In the genomic region with DNA sequence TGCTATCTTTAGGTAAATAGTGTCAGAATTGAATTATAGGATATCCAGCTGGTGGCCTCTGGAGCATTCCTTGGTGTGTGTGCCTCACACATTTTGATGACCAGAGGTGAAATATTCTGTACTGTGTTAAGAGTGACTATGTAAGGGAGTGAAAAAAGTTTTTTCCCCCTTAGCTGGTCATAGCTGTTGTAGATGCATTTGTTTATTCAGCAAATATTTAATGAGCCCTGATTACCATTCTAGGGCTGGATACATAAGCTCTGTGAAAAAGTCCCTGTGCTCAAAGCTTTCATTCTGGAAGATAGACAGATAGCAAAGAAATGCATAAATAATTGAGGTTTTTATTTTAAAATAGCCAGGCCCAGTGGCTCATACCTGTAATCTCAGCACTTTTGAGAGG, we compare ENCODE assay signal across 22 cellular contexts.
"Had no signal": no experiment of that assay in that cellular context is flagged by ENCODE, and none has a peak within 500 bp of the region (broad histone marks: within the 10 kb centered on the region; RNA-seq: fewer than 3 reads in every experiment).

No MANE protein-coding gene starts in this region.

- H3K9me3 ChIP-seq: gastrocnemius medialis, vagina had no signal

- H3K9me3 Mint-ChIP-seq: effector memory CD8-positive, alpha-beta T cell had no signal

- H3K4me3 Mint-ChIP-seq: dendritic cell treated with granulocyte-macrophage colony-stimulating factor and Interleukin-4, amounts not matched to agents 40 ng/mL and 50 ng/mL, for 4 days; effector memory CD8-positive, alpha-beta T cell; naive thymus-derived CD4-positive, alpha-beta T cell; nephron progenitor cell; stimulated activated effector memory CD8-positive, alpha-beta T cell treated with anti-CD3 and anti-CD28 coated beads, Interleukin-12 subunit alpha, Interleukin-12 subunit beta, amount 100 ng/mL, for 72 hours had no signal

- H3K27me3 Mint-ChIP-seq: dendritic cell treated with granulocyte-macrophage colony-stimulating factor and Interleukin-4, amounts not matched to agents 40 ng/mL and 50 ng/mL, for 4 days; effector memory CD8-positive, alpha-beta T cell; naive thymus-derived CD4-positive, alpha-beta T cell had no signal

- H3K27ac ChIP-seq: epithelial cell of prostate, esophagus muscularis mucosa, gastrocnemius medialis, right atrium auricular region, tibial artery, upper lobe of right lung, vagina had no signal

- H3K4me1 ChIP-seq: gastrocnemius medialis, tibial artery had no signal

- H3K27me3 ChIP-seq: esophagus muscularis mucosa, gastrocnemius medialis, heart right ventricle, right atrium auricular region, tibial artery, upper lobe of right lung, vagina had no signal

- FAIRE-seq: islet of Langerhans had no signal

- DNase-seq: effector memory CD8-positive, alpha-beta T cell; gastrocnemius medialis; heart right ventricle; hypothalamus; kidney glomerular epithelial cell; mammary epithelial cell; naive thymus-derived CD4-positive, alpha-beta T cell; nephron progenitor cell; posterior cingulate gyrus; stimulated activated CD4-positive, alpha-beta T cell treated with anti-CD3 and anti-CD28 coated beads, Interleukin-2, amount 100 ng/mL, for 48 hours; stimulated activated CD8-positive, alpha-beta memory T cell treated with anti-CD3 and anti-CD28 coated beads, Interleukin-4, amount 100 ng/mL, for 48 hours; stimulated activated naive CD8-positive, alpha-beta T cell treated with anti-CD3 and anti-CD28 coated beads, Interleukin-15, Interleukin-2, amounts not matched to agents 100 U/mL and 50 U/mL, for 24 hours; tibial artery; upper lobe of right lung had no signal

- H3K27ac Mint-ChIP-seq: dendritic cell treated with granulocyte-macrophage colony-stimulating factor and Interleukin-4, amounts not matched to agents 40 ng/mL and 50 ng/mL, for 4 days; effector memory CD8-positive, alpha-beta T cell; naive thymus-derived CD4-positive, alpha-beta T cell; nephron progenitor cell had no signal

- H3K4me3 ChIP-seq: esophagus muscularis mucosa, gastrocnemius medialis, heart right ventricle, right atrium auricular region, smooth muscle cell, tibial artery, upper lobe of right lung, vagina had no signal

- ATAC-seq: effector memory CD8-positive, alpha-beta T cell; gastrocnemius medialis; heart right ventricle; naive thymus-derived CD4-positive, alpha-beta T cell; stimulated activated effector memory CD8-positive, alpha-beta T cell treated with anti-CD3 and anti-CD28 coated beads, Interleukin-12 subunit alpha, Interleukin-12 subunit beta, amount 100 ng/mL, for 72 hours; stimulated activated naive CD8-positive, alpha-beta T cell treated with anti-CD3 and anti-CD28 coated beads, Interleukin-15, Interleukin-2, amounts not matched to agents 100 U/mL and 50 U/mL, for 24 hours; upper lobe of right lung had no signal

- H3K36me3 ChIP-seq: gastrocnemius medialis, right atrium auricular region, upper lobe of right lung had no signal
